ENCODE assay signal across 2 cellular contexts in the genomic region with DNA sequence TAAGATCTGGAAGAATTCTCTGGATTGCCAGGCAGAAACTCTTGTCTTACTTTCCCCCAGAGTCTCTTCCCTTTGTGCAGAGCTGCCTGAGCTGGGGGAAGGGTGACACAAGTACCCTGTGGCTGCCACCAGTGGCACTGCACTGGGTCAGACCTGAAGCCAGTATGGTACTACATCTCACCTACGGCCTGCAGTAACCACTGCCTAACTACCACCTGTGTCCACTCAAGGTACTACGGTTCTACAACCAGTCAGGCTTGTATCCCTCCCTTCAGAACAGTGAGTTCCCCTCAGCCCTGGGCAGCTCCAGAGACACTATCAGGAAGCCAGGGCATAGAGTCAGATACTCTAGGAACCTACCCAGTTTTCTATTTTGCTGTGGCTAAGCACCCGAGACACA.
TF ChIP-seq lines count a peak whose summit lies in the region.

No MANE protein-coding gene starts in this region.

TF ChIP-seq in GM23338, 12 proteins besides CTCF, POLR2A, EP300 and RAD21:
- TF ChIP-seq, protein P1, sequence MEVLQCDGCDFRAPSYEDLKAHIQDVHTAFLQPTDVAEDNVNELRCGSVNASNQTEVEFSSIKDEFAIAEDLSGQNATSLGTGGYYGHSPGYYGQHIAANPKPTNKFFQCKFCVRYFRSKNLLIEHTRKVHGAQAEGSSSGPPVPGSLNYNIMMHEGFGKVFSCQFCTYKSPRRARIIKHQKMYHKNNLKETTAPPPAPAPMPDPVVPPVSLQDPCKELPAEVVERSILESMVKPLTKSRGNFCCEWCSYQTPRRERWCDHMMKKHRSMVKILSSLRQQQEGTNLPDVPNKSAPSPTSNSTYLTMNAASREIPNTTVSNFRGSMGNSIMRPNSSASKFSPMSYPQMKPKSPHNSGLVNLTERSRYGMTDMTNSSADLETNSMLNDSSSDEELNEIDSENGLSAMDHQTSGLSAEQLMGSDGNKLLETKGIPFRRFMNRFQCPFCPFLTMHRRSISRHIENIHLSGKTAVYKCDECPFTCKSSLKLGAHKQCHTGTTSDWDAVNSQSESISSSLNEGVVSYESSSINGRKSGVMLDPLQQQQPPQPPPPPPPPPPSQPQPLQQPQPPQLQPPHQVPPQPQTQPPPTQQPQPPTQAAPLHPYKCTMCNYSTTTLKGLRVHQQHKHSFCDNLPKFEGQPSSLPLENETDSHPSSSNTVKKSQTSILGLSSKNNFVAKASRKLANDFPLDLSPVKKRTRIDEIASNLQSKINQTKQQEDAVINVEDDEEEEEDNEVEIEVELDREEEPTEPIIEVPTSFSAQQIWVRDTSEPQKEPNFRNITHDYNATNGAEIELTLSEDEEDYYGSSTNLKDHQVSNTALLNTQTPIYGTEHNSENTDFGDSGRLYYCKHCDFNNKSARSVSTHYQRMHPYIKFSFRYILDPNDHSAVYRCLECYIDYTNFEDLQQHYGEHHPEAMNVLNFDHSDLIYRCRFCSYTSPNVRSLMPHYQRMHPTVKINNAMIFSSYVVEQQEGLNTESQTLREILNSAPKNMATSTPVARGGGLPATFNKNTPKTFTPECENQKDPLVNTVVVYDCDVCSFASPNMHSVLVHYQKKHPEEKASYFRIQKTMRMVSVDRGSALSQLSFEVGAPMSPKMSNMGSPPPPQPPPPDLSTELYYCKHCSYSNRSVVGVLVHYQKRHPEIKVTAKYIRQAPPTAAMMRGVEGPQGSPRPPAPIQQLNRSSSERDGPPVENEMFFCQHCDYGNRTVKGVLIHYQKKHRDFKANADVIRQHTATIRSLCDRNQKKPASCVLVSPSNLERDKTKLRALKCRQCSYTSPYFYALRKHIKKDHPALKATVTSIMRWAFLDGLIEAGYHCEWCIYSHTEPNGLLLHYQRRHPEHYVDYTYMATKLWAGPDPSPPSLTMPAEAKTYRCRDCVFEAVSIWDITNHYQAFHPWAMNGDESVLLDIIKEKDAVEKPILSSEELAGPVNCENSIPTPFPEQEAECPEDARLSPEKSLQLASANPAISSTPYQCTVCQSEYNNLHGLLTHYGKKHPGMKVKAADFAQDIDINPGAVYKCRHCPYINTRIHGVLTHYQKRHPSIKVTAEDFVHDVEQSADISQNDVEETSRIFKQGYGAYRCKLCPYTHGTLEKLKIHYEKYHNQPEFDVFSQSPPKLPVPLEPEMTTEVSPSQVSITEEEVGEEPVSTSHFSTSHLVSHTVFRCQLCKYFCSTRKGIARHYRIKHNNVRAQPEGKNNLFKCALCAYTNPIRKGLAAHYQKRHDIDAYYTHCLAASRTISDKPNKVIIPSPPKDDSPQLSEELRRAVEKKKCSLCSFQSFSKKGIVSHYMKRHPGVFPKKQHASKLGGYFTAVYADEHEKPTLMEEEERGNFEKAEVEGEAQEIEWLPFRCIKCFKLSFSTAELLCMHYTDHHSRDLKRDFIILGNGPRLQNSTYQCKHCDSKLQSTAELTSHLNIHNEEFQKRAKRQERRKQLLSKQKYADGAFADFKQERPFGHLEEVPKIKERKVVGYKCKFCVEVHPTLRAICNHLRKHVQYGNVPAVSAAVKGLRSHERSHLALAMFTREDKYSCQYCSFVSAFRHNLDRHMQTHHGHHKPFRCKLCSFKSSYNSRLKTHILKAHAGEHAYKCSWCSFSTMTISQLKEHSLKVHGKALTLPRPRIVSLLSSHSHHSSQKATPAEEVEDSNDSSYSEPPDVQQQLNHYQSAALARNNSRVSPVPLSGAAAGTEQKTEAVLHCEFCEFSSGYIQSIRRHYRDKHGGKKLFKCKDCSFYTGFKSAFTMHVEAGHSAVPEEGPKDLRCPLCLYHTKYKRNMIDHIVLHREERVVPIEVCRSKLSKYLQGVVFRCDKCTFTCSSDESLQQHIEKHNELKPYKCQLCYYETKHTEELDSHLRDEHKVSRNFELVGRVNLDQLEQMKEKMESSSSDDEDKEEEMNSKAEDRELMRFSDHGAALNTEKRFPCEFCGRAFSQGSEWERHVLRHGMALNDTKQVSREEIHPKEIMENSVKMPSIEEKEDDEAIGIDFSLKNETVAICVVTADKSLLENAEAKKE (CRISPR knock-in tag; IDR thresholded peaks at IDR 0.05): no peak
- no peak for TF ChIP-seq EZH2 (IDR thresholded peaks at IDR 0.05; ENCODE audit: low read depth, unreplicated experiment)

TF ChIP-seq in WTC11, 78 proteins besides CTCF, POLR2A, EP300 and RAD21 (continued from another document):
- no peak for TF ChIP-seq ATF2 (CRISPR knock-in tag; IDR thresholded peaks at IDR 0.05; ENCODE audit: borderline replicate concordance, low read depth)
